23 cellular contexts compared by ENCODE assay signal in genomic region chr2:230674401-230674800, GRCh38. TPM values are rescaled to one million over a fixed set of nuclear protein-coding genes. Genes with fewer than 3 reads are reported as not detected.
DNase-seq lines count a peak whose midpoint lies in the region; ATAC-seq, FAIRE-seq and TF ChIP-seq lines count a peak whose summit lies in the region.
"Had no signal": no experiment of that assay in that cellular context is flagged by ENCODE, and none has a peak within 500 bp of the region (broad histone marks: within the 10 kb centered on the region; RNA-seq: fewer than 3 reads in every experiment).

No MANE protein-coding gene starts in this region.

- no peak overlapping the region for H2AFZ ChIP-seq in HepG2 (ENCODE audit: low read length)
- H2AFZ ChIP-seq in GM23338, result no peak overlapping the region

- H3K4me1 Mint-ChIP-seq in endodermal cell (peaks cover 14% of the 10 kb centered on the region), GM23338 (peaks cover 7% of the 10 kb centered on the region; the same call in 1 of the 3 replicates)
- peaks cover 14 to 69% (median 25%) of the 10 kb centered on the region in 7 donors for H3K4me1 Mint-ChIP-seq in naive thymus-derived CD4-positive, alpha-beta T cell

- BruUV-seq in HepG2 (replicated peaks; lab: Mats Ljungman, UMichigan), result no TSS peak

- no peaks in the 10 kb centered on the region for H3K79me2 ChIP-seq in HepG2 (ENCODE audit: insufficient read depth, low read length)
- no peaks in the 10 kb centered on the region for H3K79me2 ChIP-seq in GM23338 (replicated peaks; ENCODE audit: insufficient read depth)

- H3K9me2 ChIP-seq in GM23338 (ENCODE audit: insufficient read depth), result no peaks in the 10 kb centered on the region

- H3K4me3 Mint-ChIP-seq in endodermal cell (no peak overlapping the region), GM23338 (no peak overlapping the region)
- H3K4me3 Mint-ChIP-seq in naive thymus-derived CD4-positive, alpha-beta T cell, result no peak overlapping the region
- H3K4me3 Mint-ChIP-seq: CD4-positive, CD25-positive, alpha-beta regulatory T cell; CD8-positive, alpha-beta T cell had no signal

- no peak overlapping the region for H3K9ac ChIP-seq in HepG2 (ENCODE audit: insufficient read depth, low read depth, low read length)
- H3K9ac ChIP-seq in BLaER1 treated with 17β-estradiol and CSF1 and Interleukin-3, amounts not matched to agents 10 nM and 100 nM, result no peak overlapping the region
- H3K9ac ChIP-seq in endodermal cell (ENCODE audit: extremely low read depth, low read length, poor library complexity, severe bottlenecking), result no peak overlapping the region

- H3K4me2 ChIP-seq in HepG2 (ENCODE audit: low read depth, low read length) (no peak overlapping the region), GM23338 (no peak overlapping the region)
- peak overlapping the region; percentile 1 to 70 (median 46); a peak in 20 of 22 replicates for H3K4me2 ChIP-seq in BLaER1 treated with 17β-estradiol and CSF1 and Interleukin-3, amounts not matched to agents 10 nM and 100 nM
- H3K4me2 ChIP-seq: A549 had no signal

- H3K36me3 ChIP-seq in HepG2 (replicated peaks in 1 of 2; ENCODE audit: control insufficient read depth in 1 of 2, insufficient read depth in 2 of 2, low read length in 2 of 2) (no peaks in the 10 kb centered on the region), right lobe of liver (no peaks in the 10 kb centered on the region), endodermal cell (ENCODE audit: control insufficient read depth, insufficient read depth, low read length) (no peaks in the 10 kb centered on the region), GM23338 (ENCODE audit: insufficient read depth) (no peaks in the 10 kb centered on the region)
- H3K36me3 ChIP-seq in BLaER1 treated with 17β-estradiol and CSF1 and Interleukin-3, amounts not matched to agents 10 nM and 100 nM, result no peaks in the 10 kb centered on the region
- no peaks in the 10 kb centered on the region for H3K36me3 ChIP-seq in naive thymus-derived CD4-positive, alpha-beta T cell (ENCODE audit: control insufficient read depth in 2 of 3, insufficient read depth in 3 of 3, low read length in 3 of 3)
- H3K36me3 ChIP-seq: BE2C had no signal

- peaks cover 13% of the 10 kb centered on the region for H3K9me3 Mint-ChIP-seq in endodermal cell
- peaks cover 10% of the 10 kb centered on the region for H3K9me3 Mint-ChIP-seq in GM23338
- peaks cover 0 to 19% (median 4%) of the 10 kb centered on the region in 11 donors for H3K9me3 Mint-ChIP-seq in naive thymus-derived CD4-positive, alpha-beta T cell

- H3K27ac ChIP-seq in HepG2 (ENCODE audit: extremely low read length, insufficient read depth, low read length), result no peak overlapping the region
- no peak overlapping the region for H3K27ac ChIP-seq in right lobe of liver
- no peak overlapping the region for H3K27ac ChIP-seq in BLaER1 treated with 17β-estradiol and CSF1 and Interleukin-3, amounts not matched to agents 10 nM and 100 nM
- no peak overlapping the region for H3K27ac ChIP-seq in endodermal cell (ENCODE audit: low read depth, low read length)
- no peak overlapping the region for H3K27ac ChIP-seq in GM23338 (ENCODE audit: low read depth)
- H3K27ac ChIP-seq in naive thymus-derived CD4-positive, alpha-beta T cell (ENCODE audit: low read depth, low read length), result no peak overlapping the region
- H3K27ac ChIP-seq: A549, C4-2B had no signal

- peak; percentile 15; the same call in 2 of the 3 replicates for ATAC-seq in HepG2
- no peak for ATAC-seq in right lobe of liver
- ATAC-seq in GM23338, result no peak
- no peak for ATAC-seq in GM21576 (IDR thresholded peaks at IDR 0.05; ENCODE audit: unreplicated experiment)
- ATAC-seq in naive thymus-derived CD4-positive, alpha-beta T cell, result no peak
- ATAC-seq: CD8-positive, alpha-beta T cell had no signal

- WGBS in HepG2 (ENCODE audit: low lambda C conversion rate), result 69% methylated on average over 2 of the region's 2 CpGs
- no CpG with 5 or more reads among the region's 2 CpGs for WGBS in right lobe of liver (ENCODE audit: insufficient coverage, low coverage, low lambda C conversion rate, missing lambda C conversion rate)
- whole genome bisulfite sequencing in endodermal cell (ENCODE audit: insufficient coverage in 1 of 2, insufficient read length in 1 of 2), 2 experiments, result 95 to 100% methylated on average over 2 of the region's 2 CpGs

- TF ChIP-seq CTCF in HepG2 (CRISPR knock-in tag; IDR thresholded peaks at IDR 0.05), result no peak
- no peak for TF ChIP-seq CTCF in right lobe of liver (IDR thresholded peaks at IDR 0.05)
- TF ChIP-seq CTCF in endodermal cell (conservative IDR thresholded peaks at IDR 0.05), result no peak
- TF ChIP-seq CTCF in GM23338 (conservative IDR thresholded peaks at IDR 0.05; ENCODE audit: low read depth in 2 of 2), result no peak

- H3K4me3 ChIP-seq in HepG2 (replicated peaks in 1 of 3; ENCODE audit: insufficient read depth in 1 of 3, low read depth in 2 of 3, low read length in 3 of 3), result no peak overlapping the region
- H3K4me3 ChIP-seq in right lobe of liver, result no peak overlapping the region
- H3K4me3 ChIP-seq in BLaER1 treated with 17β-estradiol and CSF1 and Interleukin-3, amounts not matched to agents 10 nM and 100 nM, result no peak overlapping the region
- no peak overlapping the region for H3K4me3 ChIP-seq in endodermal cell (ENCODE audit: low read length)
- H3K4me3 ChIP-seq in GM23338, result no peak overlapping the region
- H3K4me3 ChIP-seq in naive thymus-derived CD4-positive, alpha-beta T cell (ENCODE audit: low read length), result no peak overlapping the region
- H3K4me3 ChIP-seq: A549 had no signal

- CTCF ChIA-PET in HepG2 (lab: Yijun Ruan, JAX; ENCODE audit: low intra/inter-chr PET ratio, low total read pairs), result no interaction called here
- CTCF ChIA-PET in naive thymus-derived CD4-positive, alpha-beta T cell (lab: Charles Lee), result no interaction called here

- H4K20me1 ChIP-seq in HepG2 (ENCODE audit: insufficient read depth, low read length) (no peaks in the 10 kb centered on the region), GM23338 (replicated peaks; ENCODE audit: insufficient read depth) (no peaks in the 10 kb centered on the region)
- H4K20me1 ChIP-seq in BLaER1 treated with 17β-estradiol and CSF1 and Interleukin-3, amounts not matched to agents 10 nM and 100 nM, result no peaks in the 10 kb centered on the region

- H3K4me1 ChIP-seq in HepG2 (ENCODE audit: insufficient read depth, low read length) (peaks cover 11% of the 10 kb centered on the region), right lobe of liver (no peaks in the 10 kb centered on the region), endodermal cell (ENCODE audit: control insufficient read depth, insufficient read depth, low read length) (no peaks in the 10 kb centered on the region), GM23338 (ENCODE audit: insufficient read depth) (no peaks in the 10 kb centered on the region)
- H3K4me1 ChIP-seq in BLaER1 treated with 17β-estradiol and CSF1 and Interleukin-3, amounts not matched to agents 10 nM and 100 nM, result peaks cover 26 to 68% (median 36%) of the 10 kb centered on the region in 10 experiments
- peaks cover 0 to 6% of the 10 kb centered on the region in 2 donors for H3K4me1 ChIP-seq in naive thymus-derived CD4-positive, alpha-beta T cell (ENCODE audit: control insufficient read depth in 2 of 2, insufficient read depth in 2 of 2, low read length in 2 of 2)
- H3K4me1 ChIP-seq: BE2C had no signal

- DNase-seq in HepG2 (ENCODE audit: low spot score) (no peak), right lobe of liver (no peak), endodermal cell (peak; percentile 32), posterior vena cava (ENCODE audit: low spot score) (peak; percentile 64), GM23338 (ENCODE audit: low spot score) (no peak)
- no peak for DNase-seq in naive thymus-derived CD4-positive, alpha-beta T cell
- DNase-seq: 8988T; ACHN; AML-193; BE2C; Caco-2; CD8-positive, alpha-beta T cell; DMS153; DND-41; HCEC 1CT had no signal

- POLR2A ChIA-PET in HepG2 (lab: Yijun Ruan, JAX), result no interaction called here
- POLR2A ChIA-PET in naive thymus-derived CD4-positive, alpha-beta T cell (lab: Charles Lee), result interaction anchor here (0.7 kb wide), 1 partner anchor 11 kb away, joined by 4 read pairs; no protein-coding TSS in a partner anchor

- TF ChIP-seq EP300 in HepG2 (IDR thresholded peaks at IDR 0.05; ENCODE audit: low read depth in 2 of 2, low read length in 2 of 2), result no peak
- no peak for TF ChIP-seq EP300 in HepG2 (CRISPR knock-in tag; IDR thresholded peaks at IDR 0.05; ENCODE audit: borderline replicate concordance)

- no peaks in the 10 kb centered on the region for H3F3A ChIP-seq in GM23338 (replicated peaks; ENCODE audit: low read depth)

- no peaks in the 10 kb centered on the region for H3K36me3 Mint-ChIP-seq in endodermal cell (ENCODE audit: low read depth)
- no peaks in the 10 kb centered on the region for H3K36me3 Mint-ChIP-seq in GM23338 (ENCODE audit: low read depth)
- peaks cover 0 to 26% (median 4%) of the 10 kb centered on the region in 5 donors for H3K36me3 Mint-ChIP-seq in naive thymus-derived CD4-positive, alpha-beta T cell
- H3K36me3 Mint-ChIP-seq: CD8-positive, alpha-beta T cell had no signal

- peaks cover under 1% of the 10 kb centered on the region for H3K27me3 Mint-ChIP-seq in endodermal cell (ENCODE audit: insufficient read depth)
- H3K27me3 Mint-ChIP-seq in GM23338 (ENCODE audit: insufficient read depth, low read depth, poor library complexity), result no peaks in the 10 kb centered on the region
- no peaks in the 10 kb centered on the region for H3K27me3 Mint-ChIP-seq in naive thymus-derived CD4-positive, alpha-beta T cell
- H3K27me3 Mint-ChIP-seq: CD4-positive, CD25-positive, alpha-beta regulatory T cell had no signal

- intact Hi-C loops in HepG2 (cut with micrococcal nuclease; ENCODE audit: unreplicated experiment) (no loop called here), right lobe of liver (cut with DNase I) (no loop called here), posterior vena cava (cut with DNase I) (loop anchor here in 1 of 2 donors (10.0 kb wide), 1 partner anchor 1380 kb away; no protein-coding TSS in a partner anchor)
- intact Hi-C loops in naive thymus-derived CD4-positive, alpha-beta T cell (cut with micrococcal nuclease), result no loop called here

- no peak for TF ChIP-seq RAD21 in HepG2 (CRISPR knock-in tag; IDR thresholded peaks at IDR 0.05)

- H3K27me3 ChIP-seq in HepG2 (ENCODE audit: control insufficient read depth in 1 of 2, insufficient read depth in 2 of 2, low read length in 2 of 2), result peaks cover 1 to 21% of the 10 kb centered on the region in 2 experiments; a peak in 4 of 5 replicates
- H3K27me3 ChIP-seq in right lobe of liver, result no peaks in the 10 kb centered on the region
- no peaks in the 10 kb centered on the region for H3K27me3 ChIP-seq in BLaER1 treated with 17β-estradiol and CSF1 and Interleukin-3, amounts not matched to agents 10 nM and 100 nM
- H3K27me3 ChIP-seq in endodermal cell (ENCODE audit: control insufficient read depth, insufficient read depth, low read length, poor library complexity, severe bottlenecking), result no peaks in the 10 kb centered on the region
- no peaks in the 10 kb centered on the region for H3K27me3 ChIP-seq in GM23338 (ENCODE audit: insufficient read depth)
- H3K27me3 ChIP-seq in naive thymus-derived CD4-positive, alpha-beta T cell (ENCODE audit: control insufficient read depth in 2 of 2, insufficient read depth in 2 of 2, low read length in 2 of 2), result no peaks in the 10 kb centered on the region
- H3K27me3 ChIP-seq: BE2C had no signal

- H3K9me3 ChIP-seq in HepG2 (ENCODE audit: low read length) (peaks cover 8% of the 10 kb centered on the region; the same call in 1 of the 2 replicates), right lobe of liver (no peaks in the 10 kb centered on the region), endodermal cell (ENCODE audit: control insufficient read depth, low read length) (peaks cover 8% of the 10 kb centered on the region)
- peaks cover 7 to 18% (median 13%) of the 10 kb centered on the region in 11 experiments; a peak in 19 of 22 replicates for H3K9me3 ChIP-seq in BLaER1 treated with 17β-estradiol and CSF1 and Interleukin-3, amounts not matched to agents 10 nM and 100 nM (replicated peaks in 1 of 11)
- peaks cover 0 to 4% (median 0%) of the 10 kb centered on the region in 3 experiments for H3K9me3 ChIP-seq in naive thymus-derived CD4-positive, alpha-beta T cell (ENCODE audit: control insufficient read depth in 2 of 3, low read length in 3 of 3)
- H3K9me3 ChIP-seq: BE2C, Caco-2 had no signal

- no peak for TF ChIP-seq POLR2A in HepG2 (IDR thresholded peaks at IDR 0.05; ENCODE audit: insufficient read depth in 1 of 2, low read depth in 2 of 2, low read length in 2 of 2)
- no peak for TF ChIP-seq POLR2A in right lobe of liver (IDR thresholded peaks at IDR 0.05)

- in situ Hi-C loops in HepG2 (cut with HindIII; ENCODE audit: extremely low pct_ligation_motif_present, low pct_unique_long_range_greater_than_20kb), result no loop called here

- no peak overlapping the region for H3K27ac Mint-ChIP-seq in endodermal cell
- H3K27ac Mint-ChIP-seq in GM23338, result no peak overlapping the region
- peak overlapping the region in 1 of 9 donors; percentile 30 for H3K27ac Mint-ChIP-seq in naive thymus-derived CD4-positive, alpha-beta T cell
- H3K27ac Mint-ChIP-seq: CD4-positive, CD25-positive, alpha-beta regulatory T cell; CD8-positive, alpha-beta T cell had no signal

- FAIRE-seq in HepG2 (lab: Jason Lieb, UNC), result no peak
- FAIRE-seq: A549, G401.6, GM12892, H1 had no signal

RNA-seq across cellular contexts. Expression of gene CAB39, which starts 38.2 kb away (rescaled TPM):
- total RNA-seq in HepG2 (2016; rRNA removed; fragmentation: Illumina TruSeq; extraction: Trizol) (45.3 and 59.5 TPM in 2 replicates), right lobe of liver (10 to 100 TPM; 25.3 to 32.4 (median 27.8) TPM), endodermal cell (10 to 100 TPM; 41.4 to 48.4 TPM), posterior vena cava (10 to 100 TPM; 62.3 to 76.0 TPM)
- 9.2 and 9.7 TPM in 2 replicates for total RNA-seq in HepG2 (2016; cell fraction: cytosol; rRNA removed; fragmentation: Illumina TruSeq; extraction: Trizol; ENCODE audit: low read depth)
- 46.6 and 55.2 TPM in 2 replicates for total RNA-seq in HepG2 (2016; cell fraction: insoluble cytoplasmic fraction; rRNA removed; fragmentation: Illumina TruSeq; extraction: Trizol)
- 21.6 and 23.9 TPM in 2 replicates for total RNA-seq in HepG2 (2016; cell fraction: membrane; rRNA removed; fragmentation: Illumina TruSeq; extraction: Trizol)
- total RNA-seq in HepG2 (2016; cell fraction: nucleus; rRNA removed; fragmentation: Illumina TruSeq; extraction: Trizol), result 33.9 and 39.0 TPM in 2 replicates
- polyA plus RNA-seq in HepG2 (2011; rRNA removed) (18.8 and 19.3 TPM in 2 replicates), GM23338 (2016; fragmentation: Nextera tagmentation; extraction: Ambion mirVana) (15.5 and 18.7 TPM in 2 replicates)
- 8.2 and 15.0 TPM in 2 replicates for polyA plus RNA-seq in HepG2 (2011; cell fraction: cytosol; rRNA removed)
- polyA plus RNA-seq in HepG2 (2011; cell fraction: nucleus; rRNA removed), result 10.7 and 15.8 TPM in 2 replicates
- polyA plus RNA-seq in HepG2 (2012), result 26.1 and 26.8 TPM in 2 replicates
- polyA plus RNA-seq in HepG2 (2016; cell fraction: cytosol; fragmentation: Illumina TruSeq; extraction: Trizol; ENCODE audit: low read depth), result 2.2 and 2.5 TPM in 2 replicates
- 44.1 and 46.7 TPM in 2 replicates for polyA plus RNA-seq in HepG2 (2016; cell fraction: insoluble cytoplasmic fraction; fragmentation: Illumina TruSeq; extraction: Trizol; ENCODE audit: low read depth)
- polyA plus RNA-seq in HepG2 (2016; cell fraction: membrane; fragmentation: Illumina TruSeq; extraction: Trizol; ENCODE audit: low read depth), result 10.7 and 11.2 TPM in 2 replicates
- polyA plus RNA-seq in HepG2 (2016; cell fraction: nucleus; fragmentation: Illumina TruSeq; extraction: Trizol; ENCODE audit: insufficient read depth, low read depth), result 30.1 and 35.6 TPM in 2 replicates
- 20.0 and 27.9 TPM in 2 replicates for polyA minus RNA-seq in HepG2 (2011; rRNA and poly(A)+ RNA removed; ENCODE audit: low replicate concordance)
- 24.9 and 29.5 TPM in 2 replicates for polyA minus RNA-seq in HepG2 (2011; cell fraction: cytosol; rRNA and poly(A)+ RNA removed)
- polyA minus RNA-seq in HepG2 (2011; cell fraction: nucleus; rRNA and poly(A)+ RNA removed), result 29.0 and 50.4 TPM in 2 replicates
- 49.7 TPM for polyA plus RNA-seq in endodermal cell (2013, experiment 1 of 2)
- 46.8 TPM for polyA plus RNA-seq in endodermal cell (2013, experiment 2 of 2)
- 67.5 and 73.9 TPM in 2 replicates for total RNA-seq in GM23338 (2014; rRNA removed; shearing (Covaris generic))
- total RNA-seq in naive thymus-derived CD4-positive, alpha-beta T cell, result 100 to 1,000 TPM in 2 of 5 experiments, 10 to 100 TPM in 3; 71.0 to 186 (median 95.4) TPM
- polyA plus RNA-seq in naive thymus-derived CD4-positive, alpha-beta T cell, result 10 to 100 TPM; 73.1 to 79.4 TPM

Comparison
In these comparisons a context has a peak if more than half of its experiments do, and no peak if none do; other contexts are left out.
1. DNase-seq: peak in endodermal cell (single experiment) and posterior vena cava (single experiment); none in HepG2 (single experiment), right lobe of liver (0 of 3), GM23338 (single experiment) and naive thymus-derived CD4-positive, alpha-beta T cell (0 of 9).
2. H3K4me2 ChIP-seq: peak in BLaER1 treated with 17β-estradiol and CSF1 and Interleukin-3, amounts not matched to agents 10 nM and 100 nM (11 of 11); none in HepG2 (single experiment) and GM23338 (single experiment).